8 cellular contexts compared by ENCODE assay signal in the genomic region with DNA sequence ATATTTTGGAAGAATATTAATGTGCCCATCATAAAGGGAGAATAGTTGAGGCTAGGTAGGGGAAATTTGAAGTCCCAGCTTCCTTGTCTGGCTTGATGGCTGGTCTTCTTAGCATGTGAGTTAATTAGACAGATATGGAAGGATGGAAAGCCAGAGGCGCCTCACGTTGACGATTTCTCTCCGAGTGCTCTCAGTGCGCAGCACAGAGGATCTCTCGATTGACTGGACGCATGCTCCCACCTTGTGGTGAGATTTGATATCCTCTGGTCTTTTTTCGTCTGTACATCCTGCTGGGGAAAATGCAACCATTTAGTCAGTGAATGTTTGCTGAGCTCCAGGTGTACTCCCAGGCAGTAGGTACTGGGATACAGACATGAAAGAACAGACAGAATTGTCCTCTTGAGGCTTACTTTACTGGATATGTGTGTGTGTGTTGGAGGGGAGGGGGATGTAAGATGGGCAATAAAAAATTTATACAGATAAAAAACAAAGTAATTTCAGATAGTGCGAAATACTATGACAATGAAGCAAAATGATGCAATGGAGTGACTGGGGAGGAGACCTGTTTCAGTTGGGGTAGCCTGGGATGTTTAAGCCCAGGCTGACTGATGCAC.
DNase-seq lines count a peak whose midpoint lies in the region; ATAC-seq, FAIRE-seq and TF ChIP-seq lines count a peak whose summit lies in the region.

No MANE protein-coding gene starts in this region.

- peaks cover 20% of the 10 kb centered on the region for H3K27me3 Mint-ChIP-seq in astrocyte (ENCODE audit: low read depth, unreplicated experiment)

- POLR2A ChIA-PET in A673 (lab: Charles Lee; ENCODE audit: low non-redundant PET), result no interaction called here

- ATAC-seq in GM21723 (IDR thresholded peaks at IDR 0.05; ENCODE audit: unreplicated experiment) (peak; percentile 92), RWPE2 (ENCODE audit: low read depth) (peak; percentile 96), HG03460 (IDR thresholded peaks at IDR 0.05; ENCODE audit: unreplicated experiment) (no peak)

- TF ChIP-seq CTCF in A673 (conservative IDR thresholded peaks at IDR 0.05; ENCODE audit: low read depth, low read length) (peak; percentile 64), RWPE2 (IDR thresholded peaks at IDR 0.05; ENCODE audit: poor library complexity, severe bottlenecking) (peak; percentile 84), astrocyte (IDR thresholded peaks at IDR 0.05; ENCODE audit: insufficient read depth, low read depth, low read length) (peak; percentile 64)

- no peak overlapping the region for H3K4me3 Mint-ChIP-seq in astrocyte (ENCODE audit: unreplicated experiment)

- H3K36me3 ChIP-seq in A673 (ENCODE audit: insufficient read depth, low read length, poor library complexity, severe bottlenecking) (no peaks in the 10 kb centered on the region), RWPE2 (ENCODE audit: low read depth) (no peaks in the 10 kb centered on the region), astrocyte (ENCODE audit: insufficient read depth, low read length) (no peaks in the 10 kb centered on the region), iPS DF 6.9 (ENCODE audit: control insufficient read depth, insufficient read depth, low read length) (no peaks in the 10 kb centered on the region)

- CTCF ChIA-PET in A673 (lab: Charles Lee), result interaction anchor here (1.5 kb wide), 1 partner anchor 232 kb away, joined by 5 read pairs; no protein-coding TSS in a partner anchor

- BruUV-seq in A673 (replicated peaks; lab: Mats Ljungman, UMichigan), result no TSS peak

- H3K9me3 ChIP-seq in A673 (ENCODE audit: low read depth, low read length, poor library complexity, severe bottlenecking) (no peaks in the 10 kb centered on the region), RWPE2 (ENCODE audit: severe bottlenecking) (no peaks in the 10 kb centered on the region), astrocyte (ENCODE audit: insufficient read depth, low read depth, low read length) (no peaks in the 10 kb centered on the region), iPS DF 6.9 (ENCODE audit: control insufficient read depth, insufficient read depth, low read length) (no peaks in the 10 kb centered on the region)

- WGBS in iPS DF 6.9 (ENCODE audit: insufficient coverage, insufficient read length), result no CpG with 5 or more reads among the region's 9 CpGs

- H3K4me1 Mint-ChIP-seq in astrocyte (ENCODE audit: low read depth, unreplicated experiment), result peaks cover 9% of the 10 kb centered on the region

- intact Hi-C loops in A673 (cut with micrococcal nuclease; ENCODE audit: unreplicated experiment), result loop anchor here (1.0 kb wide), 3 partner anchors 121 to 232 kb away; no protein-coding TSS in a partner anchor

- H3K9me3 Mint-ChIP-seq in astrocyte (ENCODE audit: unreplicated experiment), result peaks cover 3% of the 10 kb centered on the region

- peaks cover 2% of the 10 kb centered on the region for H3K36me3 Mint-ChIP-seq in astrocyte (ENCODE audit: low read depth, unreplicated experiment)

- no peaks in the 10 kb centered on the region for H3K79me2 ChIP-seq in astrocyte (ENCODE audit: insufficient read depth, low read length)

- no peak overlapping the region for H3K27ac Mint-ChIP-seq in astrocyte (ENCODE audit: unreplicated experiment)

- H3K4me1 ChIP-seq in A673 (ENCODE audit: insufficient read depth, low read length, poor library complexity, severe bottlenecking) (no peaks in the 10 kb centered on the region), RWPE2 (ENCODE audit: insufficient read depth, poor library complexity, severe bottlenecking) (no peaks in the 10 kb centered on the region), astrocyte (ENCODE audit: insufficient read depth, low read length) (peaks cover 2% of the 10 kb centered on the region), iPS DF 6.9 (ENCODE audit: control insufficient read depth, insufficient read depth, low read length) (no peaks in the 10 kb centered on the region)

- H3K9ac ChIP-seq in astrocyte (ENCODE audit: low read length), result no peak overlapping the region

- DNase-seq in A673 (ENCODE audit: low spot score), result peak; percentile 78
- DNase-seq in RWPE2 (ENCODE audit: low spot score), result no peak
- peak; percentile 44 for DNase-seq in astrocyte (ENCODE audit: low read depth)
- DNase-seq in iPS DF 6.9 (ENCODE audit: low read depth, low spot score), result peak; percentile 35
- DNase-seq in stimulated activated CD4-positive, alpha-beta T cell treated with anti-CD3 and anti-CD28 coated beads, Interleukin-1b, Interleukin-23, amount 100 ng/mL, for 1 hour (ENCODE audit: low read depth in 2 of 2), result peak; percentile 14 to 18
- DNase-seq in cortex of kidney (lab: John Stamatoyannopoulos, UW), result no peak

- no peaks in the 10 kb centered on the region for H4K20me1 ChIP-seq in astrocyte (ENCODE audit: insufficient read depth, low read length)

- H3K27ac ChIP-seq in A673 (ENCODE audit: low read depth, low read length, poor library complexity, severe bottlenecking) (no peak overlapping the region), RWPE2 (ENCODE audit: poor library complexity, severe bottlenecking) (no peak overlapping the region), astrocyte (ENCODE audit: low read depth, low read length) (no peak overlapping the region), iPS DF 6.9 (ENCODE audit: low read length) (no peak overlapping the region)

- H3K27me3 ChIP-seq in A673 (replicated peaks; ENCODE audit: insufficient read depth, low read depth, low read length, poor library complexity) (no peaks in the 10 kb centered on the region), RWPE2 (ENCODE audit: insufficient read depth, poor library complexity, severe bottlenecking) (no peaks in the 10 kb centered on the region), astrocyte (ENCODE audit: insufficient read depth, low read length) (no peaks in the 10 kb centered on the region), iPS DF 6.9 (ENCODE audit: control insufficient read depth, insufficient read depth, low read length) (no peaks in the 10 kb centered on the region)

- H3K4me2 ChIP-seq in astrocyte (ENCODE audit: low read length), result no peak overlapping the region

- peak; percentile 54 for FAIRE-seq in astrocyte (lab: Jason Lieb, UNC)

- H3K4me3 ChIP-seq in A673 (ENCODE audit: low read depth, low read length, poor library complexity, severe bottlenecking), result no peak overlapping the region
- H3K4me3 ChIP-seq in RWPE2 (ENCODE audit: severe bottlenecking), result no peak overlapping the region
- no peak overlapping the region for H3K4me3 ChIP-seq in astrocyte (ENCODE audit: insufficient read depth, low read depth, low read length)
- no peak overlapping the region for H3K4me3 ChIP-seq in iPS DF 6.9 (ENCODE audit: low read length)

- H2AFZ ChIP-seq in astrocyte (ENCODE audit: low read depth, low read length), result peak overlapping the region; percentile 13

Comparison
In these comparisons a context has a peak if more than half of its experiments do, and no peak if none do; other contexts are left out.
1. DNase-seq: peak in A673 (single experiment), astrocyte (single experiment), iPS DF 6.9 (single experiment) and stimulated activated CD4-positive, alpha-beta T cell treated with anti-CD3 and anti-CD28 coated beads, Interleukin-1b, Interleukin-23, amount 100 ng/mL, for 1 hour (2 of 2); none in RWPE2 (single experiment) and cortex of kidney (single experiment).
2. Peak in every context shown above with its lines, with median percentiles within 50 percentile points of each other: CTCF ChIP-seq.